In the genomic region with DNA sequence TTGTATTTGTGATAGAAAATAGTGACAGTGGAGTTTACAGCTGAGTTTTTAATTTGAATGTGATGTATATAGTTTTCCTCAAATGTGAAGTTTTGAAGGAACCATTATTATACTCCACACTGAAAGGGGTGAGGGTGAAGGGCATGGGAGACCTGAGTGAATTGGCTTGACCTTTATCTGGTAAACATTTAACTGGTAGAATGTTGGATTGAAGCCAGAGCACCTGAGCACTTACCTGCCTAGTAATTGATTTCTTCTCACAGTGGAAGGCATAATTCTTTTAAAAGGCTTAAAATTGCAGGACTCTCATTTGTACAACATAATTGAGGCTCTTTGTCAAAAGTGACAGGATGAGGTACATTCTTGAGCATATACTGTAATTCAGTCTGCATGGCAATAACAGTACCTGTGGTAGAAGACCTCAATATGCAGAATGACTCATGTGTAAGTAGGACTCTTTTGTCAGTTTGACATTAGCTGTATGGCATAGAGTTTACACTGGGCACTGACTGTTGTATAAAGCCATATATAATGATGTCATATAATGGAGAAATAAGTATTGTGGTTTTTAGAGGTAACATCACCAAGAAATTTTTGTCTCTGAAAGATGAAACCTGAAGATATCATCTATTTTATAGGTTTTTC, we compare ENCODE assay signal across 1 cellular context.
TF ChIP-seq lines count a peak whose summit lies in the region.

No MANE protein-coding gene starts in this region.

TF ChIP-seq in HEK293, 187 proteins besides CTCF, POLR2A, EP300 and RAD21 (continued from another document):
- TF ChIP-seq, protein P1, sequence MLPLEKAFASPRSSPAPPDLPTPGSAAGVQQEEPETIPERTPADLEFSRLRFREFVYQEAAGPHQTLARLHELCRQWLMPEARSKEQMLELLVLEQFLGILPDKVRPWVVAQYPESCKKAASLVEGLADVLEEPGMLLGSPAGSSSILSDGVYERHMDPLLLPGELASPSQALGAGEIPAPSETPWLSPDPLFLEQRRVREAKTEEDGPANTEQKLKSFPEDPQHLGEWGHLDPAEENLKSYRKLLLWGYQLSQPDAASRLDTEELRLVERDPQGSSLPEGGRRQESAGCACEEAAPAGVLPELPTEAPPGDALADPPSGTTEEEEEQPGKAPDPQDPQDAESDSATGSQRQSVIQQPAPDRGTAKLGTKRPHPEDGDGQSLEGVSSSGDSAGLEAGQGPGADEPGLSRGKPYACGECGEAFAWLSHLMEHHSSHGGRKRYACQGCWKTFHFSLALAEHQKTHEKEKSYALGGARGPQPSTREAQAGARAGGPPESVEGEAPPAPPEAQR (tag by site-specific recombination; IDR thresholded peaks at IDR 0.05) = no peak
- no peak for TF ChIP-seq ZSCAN30 (tag by site-specific recombination; IDR thresholded peaks at IDR 0.05)
- TF ChIP-seq ZNF274 (IDR thresholded peaks at IDR 0.05; ENCODE audit: low read length) = no peak
- no peak for TF ChIP-seq ZNF274 (tag by site-specific recombination; IDR thresholded peaks at IDR 0.05; ENCODE audit: borderline replicate concordance)
- TF ChIP-seq ZNF266 (tag by site-specific recombination; IDR thresholded peaks at IDR 0.05; ENCODE audit: low read depth) = no peak
- no peak for TF ChIP-seq ZNF791 (tag by site-specific recombination; IDR thresholded peaks at IDR 0.05)
- no peak for TF ChIP-seq SETDB1 (IDR thresholded peaks at IDR 0.05; ENCODE audit: insufficient read length, low read length)
- TF ChIP-seq REPIN1 (tag by site-specific recombination; IDR thresholded peaks at IDR 0.05; ENCODE audit: low read depth) = no peak
- no peak for TF ChIP-seq ZNF184 (tag by site-specific recombination; IDR thresholded peaks at IDR 0.05)
- TF ChIP-seq IKZF3 (tag by site-specific recombination; IDR thresholded peaks at IDR 0.05) = no peak
- TF ChIP-seq, protein P2, sequence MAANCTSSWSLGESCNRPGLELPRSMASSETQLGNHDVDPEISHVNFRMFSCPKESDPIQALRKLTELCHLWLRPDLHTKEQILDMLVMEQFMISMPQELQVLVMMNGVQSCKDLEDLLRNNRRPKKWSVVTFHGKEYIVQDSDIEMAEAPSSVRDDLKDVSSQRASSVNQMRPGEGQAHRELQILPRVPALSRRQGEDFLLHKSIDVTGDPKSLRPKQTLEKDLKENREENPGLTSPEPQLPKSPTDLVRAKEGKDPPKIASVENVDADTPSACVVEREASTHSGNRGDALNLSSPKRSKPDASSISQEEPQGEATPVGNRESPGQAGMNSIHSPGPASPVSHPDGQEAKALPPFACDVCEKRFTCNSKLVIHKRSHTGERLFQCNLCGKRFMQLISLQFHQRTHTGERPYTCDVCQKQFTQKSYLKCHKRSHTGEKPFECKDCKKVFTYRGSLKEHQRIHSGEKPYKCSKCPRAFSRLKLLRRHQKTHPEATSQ (tag by site-specific recombination; IDR thresholded peaks at IDR 0.05) = no peak
- no peak for TF ChIP-seq KLF16 (tag by site-specific recombination; IDR thresholded peaks at IDR 0.05)
- TF ChIP-seq, protein P3, sequence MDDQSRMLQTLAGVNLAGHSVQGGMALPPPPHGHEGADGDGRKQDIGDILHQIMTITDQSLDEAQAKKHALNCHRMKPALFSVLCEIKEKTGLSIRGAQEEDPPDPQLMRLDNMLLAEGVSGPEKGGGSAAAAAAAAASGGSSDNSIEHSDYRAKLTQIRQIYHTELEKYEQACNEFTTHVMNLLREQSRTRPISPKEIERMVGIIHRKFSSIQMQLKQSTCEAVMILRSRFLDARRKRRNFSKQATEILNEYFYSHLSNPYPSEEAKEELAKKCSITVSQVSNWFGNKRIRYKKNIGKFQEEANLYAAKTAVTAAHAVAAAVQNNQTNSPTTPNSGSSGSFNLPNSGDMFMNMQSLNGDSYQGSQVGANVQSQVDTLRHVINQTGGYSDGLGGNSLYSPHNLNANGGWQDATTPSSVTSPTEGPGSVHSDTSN (CRISPR knock-in tag; IDR thresholded peaks at IDR 0.05) = no peak
- peak; percentile 30; the same call in 1 of the 2 replicates for TF ChIP-seq SP7 (tag by site-specific recombination; IDR thresholded peaks at IDR 0.05)
- TF ChIP-seq ZNF169 (tag by site-specific recombination; IDR thresholded peaks at IDR 0.05) = no peak
- TF ChIP-seq, protein P4, sequence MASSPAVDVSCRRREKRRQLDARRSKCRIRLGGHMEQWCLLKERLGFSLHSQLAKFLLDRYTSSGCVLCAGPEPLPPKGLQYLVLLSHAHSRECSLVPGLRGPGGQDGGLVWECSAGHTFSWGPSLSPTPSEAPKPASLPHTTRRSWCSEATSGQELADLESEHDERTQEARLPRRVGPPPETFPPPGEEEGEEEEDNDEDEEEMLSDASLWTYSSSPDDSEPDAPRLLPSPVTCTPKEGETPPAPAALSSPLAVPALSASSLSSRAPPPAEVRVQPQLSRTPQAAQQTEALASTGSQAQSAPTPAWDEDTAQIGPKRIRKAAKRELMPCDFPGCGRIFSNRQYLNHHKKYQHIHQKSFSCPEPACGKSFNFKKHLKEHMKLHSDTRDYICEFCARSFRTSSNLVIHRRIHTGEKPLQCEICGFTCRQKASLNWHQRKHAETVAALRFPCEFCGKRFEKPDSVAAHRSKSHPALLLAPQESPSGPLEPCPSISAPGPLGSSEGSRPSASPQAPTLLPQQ (tag by site-specific recombination; IDR thresholded peaks at IDR 0.05) = 0 out of 2 replicates have a peak, but pooled peaks have one; percentile 39
- TF ChIP-seq, protein P5, sequence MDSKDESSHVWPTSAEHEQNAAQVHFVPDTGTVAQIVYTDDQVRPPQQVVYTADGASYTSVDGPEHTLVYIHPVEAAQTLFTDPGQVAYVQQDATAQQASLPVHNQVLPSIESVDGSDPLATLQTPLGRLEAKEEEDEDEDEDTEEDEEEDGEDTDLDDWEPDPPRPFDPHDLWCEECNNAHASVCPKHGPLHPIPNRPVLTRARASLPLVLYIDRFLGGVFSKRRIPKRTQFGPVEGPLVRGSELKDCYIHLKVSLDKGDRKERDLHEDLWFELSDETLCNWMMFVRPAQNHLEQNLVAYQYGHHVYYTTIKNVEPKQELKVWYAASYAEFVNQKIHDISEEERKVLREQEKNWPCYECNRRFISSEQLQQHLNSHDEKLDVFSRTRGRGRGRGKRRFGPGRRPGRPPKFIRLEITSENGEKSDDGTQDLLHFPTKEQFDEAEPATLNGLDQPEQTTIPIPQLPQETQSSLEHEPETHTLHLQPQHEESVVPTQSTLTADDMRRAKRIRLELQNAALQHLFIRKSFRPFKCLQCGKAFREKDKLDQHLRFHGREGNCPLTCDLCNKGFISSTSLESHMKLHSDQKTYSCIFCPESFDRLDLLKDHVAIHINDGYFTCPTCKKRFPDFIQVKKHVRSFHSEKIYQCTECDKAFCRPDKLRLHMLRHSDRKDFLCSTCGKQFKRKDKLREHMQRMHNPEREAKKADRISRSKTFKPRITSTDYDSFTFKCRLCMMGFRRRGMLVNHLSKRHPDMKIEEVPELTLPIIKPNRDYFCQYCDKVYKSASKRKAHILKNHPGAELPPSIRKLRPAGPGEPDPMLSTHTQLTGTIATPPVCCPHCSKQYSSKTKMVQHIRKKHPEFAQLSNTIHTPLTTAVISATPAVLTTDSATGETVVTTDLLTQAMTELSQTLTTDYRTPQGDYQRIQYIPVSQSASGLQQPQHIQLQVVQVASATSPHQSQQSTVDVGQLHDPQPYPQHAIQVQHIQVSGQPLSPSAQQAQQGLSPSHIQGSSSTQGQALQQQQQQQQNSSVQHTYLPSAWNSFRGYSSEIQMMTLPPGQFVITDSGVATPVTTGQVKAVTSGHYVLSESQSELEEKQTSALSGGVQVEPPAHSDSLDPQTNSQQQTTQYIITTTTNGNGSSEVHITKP (tag by site-specific recombination; IDR thresholded peaks at IDR 0.05) = no peak
- no peak for TF ChIP-seq ZNF621 (tag by site-specific recombination; IDR thresholded peaks at IDR 0.05)
- no peak for TF ChIP-seq ZNF707 (tag by site-specific recombination; IDR thresholded peaks at IDR 0.05)
- no peak for TF ChIP-seq ZNF394 (tag by site-specific recombination; IDR thresholded peaks at IDR 0.05; ENCODE audit: borderline replicate concordance)
- no peak for TF ChIP-seq HOXD13 (CRISPR knock-in tag; IDR thresholded peaks at IDR 0.05; ENCODE audit: borderline replicate concordance)
- no peak for TF ChIP-seq ZNF600 (tag by site-specific recombination; IDR thresholded peaks at IDR 0.05)
- no peak for TF ChIP-seq ZNF561 (tag by site-specific recombination; IDR thresholded peaks at IDR 0.05; ENCODE audit: borderline replicate concordance)
- TF ChIP-seq ZNF335 (tag by site-specific recombination; conservative IDR thresholded peaks at IDR 0.05) = no peak
- TF ChIP-seq ZEB2 (tag by site-specific recombination; IDR thresholded peaks at IDR 0.05) = peak; percentile 47; the same call in 1 of the 2 replicates
- TF ChIP-seq HOXC10 (CRISPR knock-in tag; IDR thresholded peaks at IDR 0.05) = no peak
- 0 out of 2 replicates have a peak, but pooled peaks have one; percentile 46 for TF ChIP-seq ZNF843 (tag by site-specific recombination; IDR thresholded peaks at IDR 0.05)
- TF ChIP-seq, protein P6, sequence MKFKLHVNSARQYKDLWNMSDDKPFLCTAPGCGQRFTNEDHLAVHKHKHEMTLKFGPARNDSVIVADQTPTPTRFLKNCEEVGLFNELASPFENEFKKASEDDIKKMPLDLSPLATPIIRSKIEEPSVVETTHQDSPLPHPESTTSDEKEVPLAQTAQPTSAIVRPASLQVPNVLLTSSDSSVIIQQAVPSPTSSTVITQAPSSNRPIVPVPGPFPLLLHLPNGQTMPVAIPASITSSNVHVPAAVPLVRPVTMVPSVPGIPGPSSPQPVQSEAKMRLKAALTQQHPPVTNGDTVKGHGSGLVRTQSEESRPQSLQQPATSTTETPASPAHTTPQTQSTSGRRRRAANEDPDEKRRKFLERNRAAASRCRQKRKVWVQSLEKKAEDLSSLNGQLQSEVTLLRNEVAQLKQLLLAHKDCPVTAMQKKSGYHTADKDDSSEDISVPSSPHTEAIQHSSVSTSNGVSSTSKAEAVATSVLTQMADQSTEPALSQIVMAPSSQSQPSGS (tag by site-specific recombination; IDR thresholded peaks at IDR 0.05; ENCODE audit: low read depth) = peak; percentile 92
- TF ChIP-seq SCRT2 (tag by site-specific recombination; IDR thresholded peaks at IDR 0.05) = no peak
- no peak for TF ChIP-seq ZNF510 (tag by site-specific recombination; IDR thresholded peaks at IDR 0.05; ENCODE audit: insufficient replicate concordance)
- TF ChIP-seq BCL11B (tag by site-specific recombination; IDR thresholded peaks at IDR 0.05; ENCODE audit: low read depth) = no peak
- TF ChIP-seq SP2 (tag by site-specific recombination; IDR thresholded peaks at IDR 0.05) = no peak
- no peak for TF ChIP-seq KLF1 (tag by site-specific recombination; IDR thresholded peaks at IDR 0.05)
- no peak for TF ChIP-seq ZFP37 (tag by site-specific recombination; IDR thresholded peaks at IDR 0.05)
- no peak for TF ChIP-seq ZNF350 (tag by site-specific recombination; IDR thresholded peaks at IDR 0.05)
- TF ChIP-seq YY2 (tag by site-specific recombination; IDR thresholded peaks at IDR 0.05) = no peak
- no peak for TF ChIP-seq ZNF157 (tag by site-specific recombination; IDR thresholded peaks at IDR 0.05)
- TF ChIP-seq SALL2 (tag by site-specific recombination; IDR thresholded peaks at IDR 0.05; ENCODE audit: borderline replicate concordance) = no peak
- no peak for TF ChIP-seq ZSCAN16 (tag by site-specific recombination; IDR thresholded peaks at IDR 0.05)
- TF ChIP-seq ZNF530 (tag by site-specific recombination; IDR thresholded peaks at IDR 0.05; ENCODE audit: low read depth) = no peak
